In genomic region chr2:240227538-240228428, GRCh38 we compare ENCODE assay signal across 14 cellular contexts.
DNase-seq lines count a peak whose midpoint lies in the region; ATAC-seq and TF ChIP-seq lines count a peak whose summit lies in the region.
"Had no signal": no experiment of that assay in that cellular context is flagged by ENCODE, and none has a peak within 500 bp of the region (broad histone marks: within the 10 kb centered on the region; RNA-seq: fewer than 3 reads in every experiment).

No MANE protein-coding gene starts in this region.

- no peaks in the 10 kb centered on the region for H3K4me1 Mint-ChIP-seq in activated T-cell treated with anti-CD3 and anti-CD28 coated beads, Interleukin-2, amount 50 U/mL, for 4 hours (ENCODE audit: low read depth)
- H3K4me1 Mint-ChIP-seq: H9 had no signal

- WGBS in psoas muscle, 3 donors = 68 to 82% (median 71%) methylated on average over 14 of the region's 14 CpGs

- H3K27ac ChIP-seq in RWPE2 (ENCODE audit: poor library complexity, severe bottlenecking) (no peak overlapping the region), psoas muscle (peak overlapping the region; percentile 30)
- H3K27ac ChIP-seq: A549 had no signal

- H3K9me3 ChIP-seq in RWPE2 (ENCODE audit: severe bottlenecking) (no peaks in the 10 kb centered on the region), psoas muscle (peaks cover 6% of the 10 kb centered on the region)

- DNase-seq in activated T-cell treated with anti-CD3 and anti-CD28 coated beads, Interleukin-2, amount 50 U/mL, for 4 hours = peak; percentile 1
- no peak for DNase-seq in activated T-cell treated with anti-CD3 and anti-CD28 coated beads for 4 hours
- peak; percentile 32 for DNase-seq in RWPE2 (ENCODE audit: low spot score)
- DNase-seq in islet precursor cell = peak; percentile 37
- no peak for DNase-seq in psoas muscle
- DNase-seq in DMS53 (lab: John Stamatoyannopoulos, UW) = no peak
- DNase-seq: MM.1S, NCI-H1930, NCI-H2171, NCI-H82 had no signal

- no peak for TF ChIP-seq CTCF in RWPE2 (IDR thresholded peaks at IDR 0.05; ENCODE audit: poor library complexity, severe bottlenecking)
- TF ChIP-seq CTCF in psoas muscle (IDR thresholded peaks at IDR 0.05) = no peak

- H3K27me3 ChIP-seq in RWPE2 (ENCODE audit: insufficient read depth, poor library complexity, severe bottlenecking) (no peaks in the 10 kb centered on the region), psoas muscle (ENCODE audit: insufficient read depth in 3 of 3, low read length in 2 of 3) (peaks cover 0 to 2% (median 0%) of the 10 kb centered on the region in 3 donors)

- H3K36me3 ChIP-seq in RWPE2 (ENCODE audit: low read depth) (no peaks in the 10 kb centered on the region), psoas muscle (ENCODE audit: insufficient read depth in 1 of 2, low read depth in 1 of 2) (no peaks in the 10 kb centered on the region)

- no peak overlapping the region for H3K4me3 Mint-ChIP-seq in activated T-cell treated with anti-CD3 and anti-CD28 coated beads, Interleukin-2, amount 50 U/mL, for 4 hours
- H3K4me3 Mint-ChIP-seq: H9 had no signal

- no peaks in the 10 kb centered on the region for H3K36me3 Mint-ChIP-seq in activated T-cell treated with anti-CD3 and anti-CD28 coated beads, Interleukin-2, amount 50 U/mL, for 4 hours (ENCODE audit: insufficient read depth)

- H3K4me3 ChIP-seq in RWPE2 (ENCODE audit: severe bottlenecking) = no peak overlapping the region
- H3K4me3 ChIP-seq in psoas muscle = no peak overlapping the region
- H3K4me3 ChIP-seq: A549 had no signal

- intact Hi-C loops in psoas muscle (cut with DNase I) = no loop called here

- H3K4me1 ChIP-seq in RWPE2 (ENCODE audit: insufficient read depth, poor library complexity, severe bottlenecking) = no peaks in the 10 kb centered on the region
- H3K4me1 ChIP-seq in psoas muscle = peaks cover 3% of the 10 kb centered on the region

- peaks cover 43% of the 10 kb centered on the region for H3K27me3 Mint-ChIP-seq in activated T-cell treated with anti-CD3 and anti-CD28 coated beads, Interleukin-2, amount 50 U/mL, for 4 hours (ENCODE audit: low read depth)

- no peak for ATAC-seq in activated T-cell treated with anti-CD3 and anti-CD28 coated beads, Interleukin-2, amount 50 U/mL, for 4 hours
- ATAC-seq in RWPE2 (ENCODE audit: low read depth) (no peak), psoas muscle (no peak), GM18868 (IDR thresholded peaks at IDR 0.05; ENCODE audit: unreplicated experiment) (no peak), HG03280 (IDR thresholded peaks at IDR 0.05; ENCODE audit: unreplicated experiment) (no peak)
- ATAC-seq: A549 had no signal

- peaks cover 8% of the 10 kb centered on the region for H3K9me3 Mint-ChIP-seq in activated T-cell treated with anti-CD3 and anti-CD28 coated beads, Interleukin-2, amount 50 U/mL, for 4 hours

Comparison
In these comparisons a context has a peak if more than half of its experiments do, and no peak if none do; other contexts are left out.
1. DNase-seq: peak in activated T-cell treated with anti-CD3 and anti-CD28 coated beads, Interleukin-2, amount 50 U/mL, for 4 hours (single experiment), RWPE2 (single experiment) and islet precursor cell (single experiment); none in activated T-cell treated with anti-CD3 and anti-CD28 coated beads for 4 hours (single experiment), psoas muscle (0 of 2) and DMS53 (single experiment).